ENCODE assay signal across 21 cellular contexts in genomic region chr7:19390795-19391194, GRCh38.
DNase-seq lines count a peak whose midpoint lies in the region; TF ChIP-seq lines count a peak whose summit lies in the region.
"Had no signal": no experiment of that assay in that cellular context is flagged by ENCODE, and none has a peak within 500 bp of the region (broad histone marks: within the 10 kb centered on the region; RNA-seq: fewer than 3 reads in every experiment).

No MANE protein-coding gene starts in this region.

- no peak for TF ChIP-seq CTCF in osteocyte (IDR thresholded peaks at IDR 0.05)

- no peak overlapping the region for H3K14ac ChIP-seq in mesenchymal stem cell (ENCODE audit: low read length in 2 of 2)

- H2AFZ ChIP-seq in mesenchymal stem cell (ENCODE audit: low read depth, low read length) = no peak overlapping the region
- H2AFZ ChIP-seq: GM23248 had no signal

- no peaks in the 10 kb centered on the region for H3K79me1 ChIP-seq in mesenchymal stem cell (replicated peaks; ENCODE audit: low read length, poor library complexity, severe bottlenecking)

- no peaks in the 10 kb centered on the region for H3K27me3 Mint-ChIP-seq in osteocyte (ENCODE audit: unreplicated experiment)

- peak overlapping the region; percentile 84 for H4K8ac ChIP-seq in mesenchymal stem cell (ENCODE audit: low read length)

- H3K23ac ChIP-seq in mesenchymal stem cell (ENCODE audit: low read length in 2 of 2) = no peak overlapping the region

- H3K27ac Mint-ChIP-seq in osteocyte (ENCODE audit: unreplicated experiment) = no peak overlapping the region
- H3K27ac Mint-ChIP-seq: CD14-positive monocyte had no signal

- peak overlapping the region; percentile 3 for H3K4me2 ChIP-seq in mesenchymal stem cell (ENCODE audit: low read length, poor library complexity, severe bottlenecking)

- H2BK12ac ChIP-seq in mesenchymal stem cell (ENCODE audit: low read length in 2 of 2) = no peak overlapping the region

- no peak overlapping the region for H3K4me3 ChIP-seq in mesenchymal stem cell (ENCODE audit: insufficient read depth in 1 of 2, low read depth in 1 of 2, low read length in 2 of 2)
- H3K4me3 ChIP-seq: GM12878, GM23248, K562, Peyer's patch had no signal

- no peaks in the 10 kb centered on the region for H3K27me3 ChIP-seq in mesenchymal stem cell (ENCODE audit: control insufficient read depth in 1 of 2, insufficient read depth in 1 of 2, low read length in 2 of 2)
- H3K27me3 ChIP-seq: Peyer's patch had no signal

- H3K36me3 ChIP-seq in mesenchymal stem cell (ENCODE audit: control insufficient read depth in 1 of 2, insufficient read depth in 2 of 2, low read depth in 1 of 2, low read length in 2 of 2) = no peaks in the 10 kb centered on the region
- H3K36me3 ChIP-seq: Peyer's patch had no signal

- no peak overlapping the region for H2BK5ac ChIP-seq in mesenchymal stem cell (ENCODE audit: low read depth, low read length, poor library complexity, severe bottlenecking)

- peaks cover 3% of the 10 kb centered on the region for H3K4me1 ChIP-seq in mesenchymal stem cell (ENCODE audit: control insufficient read depth, insufficient read depth, low read depth, low read length)
- H3K4me1 ChIP-seq: Caco-2, Peyer's patch had no signal

- H3K9ac ChIP-seq in mesenchymal stem cell (ENCODE audit: low read length) = no peak overlapping the region
- H3K9ac ChIP-seq: GM23248 had no signal

- peak; percentile 41 for DNase-seq in NCI-H748 (lab: John Stamatoyannopoulos, UW; ENCODE audit: unreplicated experiment)
- DNase-seq in NCI-H748 treated with DMSO at 0.1 percent for 48 hours (lab: John Stamatoyannopoulos, UW) = no peak
- peak; percentile 43 for DNase-seq in NCI-H510A treated with DMSO at 0.1 percent for 48 hours (lab: John Stamatoyannopoulos, UW)
- peak; percentile 25 for DNase-seq in mesenchymal stem cell
- DNase-seq in osteocyte (ENCODE audit: extremely low spot score, unreplicated experiment) = no peak
- no peak for DNase-seq in NCI-H524 treated with DMSO at 0.1 percent for 48 hours (lab: John Stamatoyannopoulos, UW)
- DNase-seq in kidney glomerular epithelial cell (lab: John Stamatoyannopoulos, UW) = no peak
- no peak for DNase-seq in activated CD4-positive, alpha-beta T cell treated with anti-CD3 and anti-CD28 coated beads for 4 hours
- DNase-seq: Caco-2, GM23248, MV-4-11, NCI-H1436, NCI-H2081, NCI-H2171 treated with DMSO at 0.1 percent for 48 hours, NCI-H446, Peyer's patch, SW 1271 had no signal

- H3K27ac ChIP-seq in mesenchymal stem cell (ENCODE audit: low read length, poor library complexity, severe bottlenecking) = peak overlapping the region; percentile 3
- H3K27ac ChIP-seq: 22Rv1, GM23248, Peyer's patch had no signal

- H2BK120ac ChIP-seq in mesenchymal stem cell (ENCODE audit: low read depth, low read length) = no peak overlapping the region

- no peak overlapping the region for H2BK15ac ChIP-seq in mesenchymal stem cell (ENCODE audit: low read depth, poor library complexity, severe bottlenecking)

- no peak overlapping the region for H3K4ac ChIP-seq in mesenchymal stem cell (ENCODE audit: low read depth in 1 of 2, low read length in 2 of 2)

- H3K4me3 Mint-ChIP-seq in osteocyte (ENCODE audit: unreplicated experiment) = no peak overlapping the region
- H3K4me3 Mint-ChIP-seq: CD14-positive monocyte had no signal

- no peak overlapping the region for H4K91ac ChIP-seq in mesenchymal stem cell (ENCODE audit: low read length)

- H3K18ac ChIP-seq in mesenchymal stem cell (ENCODE audit: low read depth in 1 of 2, low read length in 2 of 2) = peak overlapping the region in 1 of 2 experiments; percentile 37

- H2AK5ac ChIP-seq in mesenchymal stem cell (ENCODE audit: low read length, severe bottlenecking) = no peak overlapping the region

- H3K36me3 Mint-ChIP-seq in osteocyte (ENCODE audit: unreplicated experiment) = peaks cover 2% of the 10 kb centered on the region
- H3K36me3 Mint-ChIP-seq: CD14-positive monocyte had no signal

- 13% methylated on average over 4 of the region's 5 CpGs for WGBS in mesenchymal stem cell

- H3K9me3 ChIP-seq in mesenchymal stem cell (ENCODE audit: control insufficient read depth, low read length) = no peaks in the 10 kb centered on the region
- H3K9me3 ChIP-seq: Caco-2, Peyer's patch had no signal

- H3K9me3 Mint-ChIP-seq in osteocyte (ENCODE audit: unreplicated experiment) = peaks cover 15% of the 10 kb centered on the region

- H3K4me1 Mint-ChIP-seq in osteocyte (ENCODE audit: unreplicated experiment) = peaks cover 18% of the 10 kb centered on the region
- H3K4me1 Mint-ChIP-seq: CD14-positive monocyte had no signal

Comparison
In these comparisons a context has a peak if more than half of its experiments do, and no peak if none do; other contexts are left out.
1. DNase-seq: peak in NCI-H748 (single experiment), NCI-H510A treated with DMSO at 0.1 percent for 48 hours (single experiment) and mesenchymal stem cell (single experiment); none in NCI-H748 treated with DMSO at 0.1 percent for 48 hours (single experiment), osteocyte (single experiment), NCI-H524 treated with DMSO at 0.1 percent for 48 hours (single experiment), kidney glomerular epithelial cell (single experiment) and activated CD4-positive, alpha-beta T cell treated with anti-CD3 and anti-CD28 coated beads for 4 hours (0 of 2).